12 cellular contexts compared by ENCODE assay signal in genomic region chr14:56195219-56195618, GRCh38.
DNase-seq lines count a peak whose midpoint lies in the region; ATAC-seq and TF ChIP-seq lines count a peak whose summit lies in the region.
"Had no signal": no experiment of that assay in that cellular context is flagged by ENCODE, and none has a peak within 500 bp of the region (broad histone marks: within the 10 kb centered on the region; RNA-seq: fewer than 3 reads in every experiment).

No MANE protein-coding gene starts in this region.

- no peak for TF ChIP-seq EP300 in ovary (IDR thresholded peaks at IDR 0.05)

- H3K36me3 ChIP-seq in ovary (no peaks in the 10 kb centered on the region), body of pancreas (replicated peaks in 1 of 2; ENCODE audit: insufficient read depth in 1 of 2, low read depth in 2 of 2) (no peaks in the 10 kb centered on the region)
- H3K36me3 ChIP-seq: thyroid gland had no signal

- H3K4me3 ChIP-seq in choroid plexus epithelial cell (ENCODE audit: low read depth, low read length) (no peak overlapping the region), ovary (no peak overlapping the region), body of pancreas (no peak overlapping the region)
- H3K4me3 ChIP-seq: thyroid gland had no signal

- TF ChIP-seq CTCF in choroid plexus epithelial cell (conservative IDR thresholded peaks at IDR 0.05; ENCODE audit: low read depth, low read length), result no peak
- no peak for TF ChIP-seq CTCF in ovary (IDR thresholded peaks at IDR 0.05)
- no peak for TF ChIP-seq CTCF in body of pancreas (IDR thresholded peaks at IDR 0.05)

- no peaks in the 10 kb centered on the region for H3K9me3 ChIP-seq in ovary
- H3K9me3 ChIP-seq in body of pancreas, result no peaks in the 10 kb centered on the region
- H3K9me3 ChIP-seq: thyroid gland had no signal

- TF ChIP-seq POLR2A in GM18505 (IDR thresholded peaks at IDR 0.05; ENCODE audit: borderline replicate concordance, extremely low read depth, insufficient read depth, insufficient read length) (no peak), ovary (IDR thresholded peaks at IDR 0.05) (no peak), body of pancreas (IDR thresholded peaks at IDR 0.05) (no peak)

- WGBS in ovary, 3 donors, result 41 to 56% (median 51%) methylated on average over 5 of the region's 5 CpGs
- 60 to 72% methylated on average over 5 of the region's 5 CpGs for WGBS in body of pancreas, 2 donors

- no peaks in the 10 kb centered on the region for H3K27me3 ChIP-seq in ovary
- no peaks in the 10 kb centered on the region for H3K27me3 ChIP-seq in body of pancreas
- H3K27me3 ChIP-seq: thyroid gland had no signal

- DNase-seq in LHCN-M2 (ENCODE audit: low read depth) (peak; percentile 24), choroid plexus epithelial cell (ENCODE audit: low read depth) (peak; percentile 8), ovary (no peak), NCI-H146 (lab: John Stamatoyannopoulos, UW) (no peak), body of pancreas (no peak), cerebellum (ENCODE audit: low spot score) (no peak)
- DNase-seq: activated naive CD4-positive, alpha-beta T cell; NCI-H1930 had no signal

- H3K27ac ChIP-seq in ovary (peak overlapping the region; percentile 55), body of pancreas (no peak overlapping the region)
- H3K27ac ChIP-seq: GM23248, thyroid gland had no signal

- H3K4me1 ChIP-seq in ovary (ENCODE audit: insufficient read depth) (peaks cover 23% of the 10 kb centered on the region), body of pancreas (peaks cover 41% of the 10 kb centered on the region)
- H3K4me1 ChIP-seq: thyroid gland had no signal

- intact Hi-C loops in ovary (cut with DNase I) (no loop called here), body of pancreas (cut with DNase I) (no loop called here)

- ATAC-seq in GM18505 (IDR thresholded peaks at IDR 0.05; ENCODE audit: unreplicated experiment), result peak; percentile 8
- no peak for ATAC-seq in body of pancreas
- no peak for ATAC-seq in HG02588 (IDR thresholded peaks at IDR 0.05; ENCODE audit: unreplicated experiment)

Comparison
In these comparisons a context has a peak if more than half of its experiments do, and no peak if none do; other contexts are left out.
1. DNase-seq: peak in LHCN-M2 (single experiment) and choroid plexus epithelial cell (single experiment); none in ovary (0 of 5), NCI-H146 (single experiment), body of pancreas (0 of 4) and cerebellum (single experiment).
2. H3K27ac ChIP-seq: peak in ovary (2 of 2); none in body of pancreas (0 of 4).